20 cellular contexts compared by ENCODE assay signal in genomic region chr10:12906051-12906541, GRCh38.
DNase-seq lines count a peak whose midpoint lies in the region; ATAC-seq and TF ChIP-seq lines count a peak whose summit lies in the region.
"Had no signal": no experiment of that assay in that cellular context is flagged by ENCODE, and none has a peak within 500 bp of the region (broad histone marks: within the 10 kb centered on the region; RNA-seq: fewer than 3 reads in every experiment).

No MANE protein-coding gene starts in this region.

- DNase-seq in astrocyte of the hippocampus (ENCODE audit: low read depth, low spot score) = peak; percentile 11
- DNase-seq in tibial artery = peak; percentile 42 to 86
- no peak for DNase-seq in effector CD4-positive, alpha-beta T cell
- no peak for DNase-seq in AG08396 (ENCODE audit: low spot score)
- DNase-seq: activated naive CD4-positive, alpha-beta T cell treated with Interleukin-2 at 50 U/mL for 16 hours; activated T-cell treated with anti-CD3 and anti-CD28 coated beads, Interleukin-2, amount 50 U/mL, for 4 hours; amygdala; CD8-positive, alpha-beta T cell; GDM1; H7; KBM-7; NCI-H2171 treated with DMSO at 0.1 percent for 48 hours; NCI-H69; spleen; stimulated activated CD4-positive, alpha-beta T cell treated with anti-CD3 and anti-CD28 coated beads, Interleukin-4, amount 100 ng/mL, for 4 hours had no signal

- ATAC-seq in esophagus mucosa (peak; percentile 50), HG03520 (IDR thresholded peaks at IDR 0.05; ENCODE audit: unreplicated experiment) (no peak)
- ATAC-seq: activated CD4-positive, CD25-positive, alpha-beta regulatory T cell treated with anti-CD3 and anti-CD28 coated beads, Interleukin-2, amount 50 U/mL, for 24 hours; activated T-cell treated with anti-CD3 and anti-CD28 coated beads, Interleukin-2, amount 50 U/mL, for 4 hours; CD8-positive, alpha-beta T cell; psoas muscle had no signal

- H3K9me3 ChIP-seq in parathyroid adenoma (ENCODE audit: control insufficient read depth, low read length) = no peaks in the 10 kb centered on the region
- H3K9me3 ChIP-seq in tibial artery = no peaks in the 10 kb centered on the region
- H3K9me3 ChIP-seq: psoas muscle, spleen had no signal

- TF ChIP-seq CTCF in parathyroid adenoma (IDR thresholded peaks at IDR 0.05) = no peak
- TF ChIP-seq CTCF in tibial artery (IDR thresholded peaks at IDR 0.05) = no peak

- H2AFZ ChIP-seq in parathyroid adenoma = no peak overlapping the region

- H3K79me2 ChIP-seq in parathyroid adenoma = no peaks in the 10 kb centered on the region

- H3K27me3 ChIP-seq in parathyroid adenoma (ENCODE audit: control insufficient read depth, insufficient read depth, low read length) = no peaks in the 10 kb centered on the region
- no peaks in the 10 kb centered on the region for H3K27me3 ChIP-seq in tibial artery

- no peak overlapping the region for H3K4me2 ChIP-seq in parathyroid adenoma (ENCODE audit: low read length)

- H3K36me3 ChIP-seq in parathyroid adenoma (ENCODE audit: control insufficient read depth, insufficient read depth, low read length) (no peaks in the 10 kb centered on the region), tibial artery (no peaks in the 10 kb centered on the region)
- H3K36me3 ChIP-seq: spleen had no signal

- H3K4me3 ChIP-seq in parathyroid adenoma (ENCODE audit: low read depth, low read length) (no peak overlapping the region), tibial artery (no peak overlapping the region)
- H3K4me3 ChIP-seq: psoas muscle, spleen had no signal

- H3K4me1 ChIP-seq in parathyroid adenoma (no peaks in the 10 kb centered on the region), tibial artery (peaks cover 4 to 79% (median 41%) of the 10 kb centered on the region in 4 donors)
- H3K4me1 ChIP-seq: psoas muscle, spleen had no signal

- H3K9ac ChIP-seq in parathyroid adenoma = no peak overlapping the region

- intact Hi-C loops in tibial artery (cut with DNase I; ENCODE audit: low total_unique reads) = no loop called here

- H3K27ac ChIP-seq in parathyroid adenoma (peak overlapping the region; percentile 62), tibial artery (peak overlapping the region; percentile 70 to 83)
- H3K27ac ChIP-seq: psoas muscle, spleen had no signal

Comparison
In these comparisons a context has a peak if more than half of its experiments do, and no peak if none do; other contexts are left out.
1. DNase-seq: peak in astrocyte of the hippocampus (single experiment) and tibial artery (2 of 2); none in effector CD4-positive, alpha-beta T cell (single experiment) and AG08396 (single experiment).